1 cellular context compared by ENCODE assay signal in genomic region chr1:9655836-9656235, GRCh38.
A peak's percentile ranks its signal among the peaks of the same experiment; 100 is the strongest.
TF ChIP-seq lines count a peak whose summit lies in the region.

No MANE protein-coding gene starts in this region.

TF ChIP-seq in GM12878, 131 proteins besides CTCF, POLR2A, EP300 and RAD21 (continues in another document):
- TF ChIP-seq, protein P1, sequence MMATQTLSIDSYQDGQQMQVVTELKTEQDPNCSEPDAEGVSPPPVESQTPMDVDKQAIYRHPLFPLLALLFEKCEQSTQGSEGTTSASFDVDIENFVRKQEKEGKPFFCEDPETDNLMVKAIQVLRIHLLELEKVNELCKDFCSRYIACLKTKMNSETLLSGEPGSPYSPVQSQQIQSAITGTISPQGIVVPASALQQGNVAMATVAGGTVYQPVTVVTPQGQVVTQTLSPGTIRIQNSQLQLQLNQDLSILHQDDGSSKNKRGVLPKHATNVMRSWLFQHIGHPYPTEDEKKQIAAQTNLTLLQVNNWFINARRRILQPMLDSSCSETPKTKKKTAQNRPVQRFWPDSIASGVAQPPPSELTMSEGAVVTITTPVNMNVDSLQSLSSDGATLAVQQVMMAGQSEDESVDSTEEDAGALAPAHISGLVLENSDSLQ (IDR thresholded peaks at IDR 0.05): no peak
- TF ChIP-seq RB1 (IDR thresholded peaks at IDR 0.05; ENCODE audit: borderline replicate concordance) (no peak), SREBF1 (IDR thresholded peaks at IDR 0.05; ENCODE audit: low read length) (no peak), EED (IDR thresholded peaks at IDR 0.05; ENCODE audit: low read depth) (no peak), SP1 (IDR thresholded peaks at IDR 0.05; ENCODE audit: low read depth, low read length) (no peak), YY1 (IDR thresholded peaks at IDR 0.05; ENCODE audit: low read depth, low read length) (no peak), KAT2A (conservative IDR thresholded peaks at IDR 0.05; ENCODE audit: control insufficient read depth, low read depth, low read length) (no peak), NFIC (IDR thresholded peaks at IDR 0.05; ENCODE audit: low read depth, low read length) (no peak), ASH2L (IDR thresholded peaks at IDR 0.05; ENCODE audit: borderline replicate concordance, low read depth) (no peak), SIX5 (IDR thresholded peaks at IDR 0.05; ENCODE audit: low read depth, low read length, severe bottlenecking) (no peak), FOXK2 (IDR thresholded peaks at IDR 0.05) (no peak), TBL1XR1 (IDR thresholded peaks at IDR 0.05; ENCODE audit: low read depth, low read length) (no peak), EZH2 (IDR thresholded peaks at IDR 0.05; ENCODE audit: borderline replicate concordance, control insufficient read depth, low read depth, low read length) (no peak), NKRF (conservative IDR thresholded peaks at IDR 0.05) (no peak; the same call in 1 of the 2 replicates), RCOR1 (conservative IDR thresholded peaks at IDR 0.05; ENCODE audit: low read depth, low read length) (no peak), STAT1 (conservative IDR thresholded peaks at IDR 0.05) (no peak), TARDBP (IDR thresholded peaks at IDR 0.05; ENCODE audit: borderline replicate concordance) (no peak), ZNF274 (IDR thresholded peaks at IDR 0.05; ENCODE audit: insufficient read depth, insufficient read length) (no peak), RUNX3 (IDR thresholded peaks at IDR 0.05; ENCODE audit: low read length) (no peak), E4F1 (IDR thresholded peaks at IDR 0.05; ENCODE audit: borderline replicate concordance, partially characterized antibody) (no peak), BCLAF1 (IDR thresholded peaks at IDR 0.05) (no peak), PAX5 (IDR thresholded peaks at IDR 0.05; ENCODE audit: borderline replicate concordance, low read depth, low read length) (no peak; the same call in 1 of the 2 replicates), ZNF217 (IDR thresholded peaks at IDR 0.05) (0 out of 2 replicates have a peak, but pooled peaks have one; percentile 27), CBX5 (IDR thresholded peaks at IDR 0.05; ENCODE audit: low read depth) (no peak), MEF2A (IDR thresholded peaks at IDR 0.05; ENCODE audit: insufficient read depth, low read depth, low read length) (no peak), POLR2AphosphoS5 (IDR thresholded peaks at IDR 0.05; ENCODE audit: low read length) (no peak), DPF2 (IDR thresholded peaks at IDR 0.05) (no peak), SMC3 (IDR thresholded peaks at IDR 0.05; ENCODE audit: borderline replicate concordance, low read length) (no peak), CHD4 (IDR thresholded peaks at IDR 0.05) (0 out of 2 replicates have a peak, but pooled peaks have one; percentile 75), EGR1 (IDR thresholded peaks at IDR 0.05; ENCODE audit: borderline replicate concordance in 1 of 2, low read depth in 2 of 2, low read length in 2 of 2) (peak in 1 of 2 experiments; percentile 53; a peak in 1 of 3 replicates), BCL3 (IDR thresholded peaks at IDR 0.05; ENCODE audit: borderline replicate concordance, insufficient read depth, low read depth, low read length, poor library complexity, severe bottlenecking) (no peak), SRF (IDR thresholded peaks at IDR 0.05; ENCODE audit: low read depth in 2 of 2, low read length in 2 of 2) (no peak), MYB (IDR thresholded peaks at IDR 0.05; ENCODE audit: borderline replicate concordance, low read depth, low read length) (no peak), CHD1 (IDR thresholded peaks at IDR 0.05; ENCODE audit: low read depth, low read length) (peak; percentile 46; the same call in 1 of the 2 replicates), HDAC2 (IDR thresholded peaks at IDR 0.05) (no peak), CHD2 (IDR thresholded peaks at IDR 0.05; ENCODE audit: borderline replicate concordance, low read depth, low read length) (no peak), MEF2B (IDR thresholded peaks at IDR 0.05; ENCODE audit: partially characterized antibody, poor library complexity, severe bottlenecking) (no peak), TCF7 (IDR thresholded peaks at IDR 0.05; ENCODE audit: borderline replicate concordance) (no peak), BCL11A (IDR thresholded peaks at IDR 0.05; ENCODE audit: low read depth, low read length) (0 out of 2 replicates have a peak, but pooled peaks have one; percentile 4), ZBED1 (IDR thresholded peaks at IDR 0.05; ENCODE audit: borderline replicate concordance) (no peak), IKZF2 (IDR thresholded peaks at IDR 0.05) (peak in 1 of 2 experiments; percentile 37; a peak in 1 of 4 replicates)
- TF ChIP-seq, protein P2, sequence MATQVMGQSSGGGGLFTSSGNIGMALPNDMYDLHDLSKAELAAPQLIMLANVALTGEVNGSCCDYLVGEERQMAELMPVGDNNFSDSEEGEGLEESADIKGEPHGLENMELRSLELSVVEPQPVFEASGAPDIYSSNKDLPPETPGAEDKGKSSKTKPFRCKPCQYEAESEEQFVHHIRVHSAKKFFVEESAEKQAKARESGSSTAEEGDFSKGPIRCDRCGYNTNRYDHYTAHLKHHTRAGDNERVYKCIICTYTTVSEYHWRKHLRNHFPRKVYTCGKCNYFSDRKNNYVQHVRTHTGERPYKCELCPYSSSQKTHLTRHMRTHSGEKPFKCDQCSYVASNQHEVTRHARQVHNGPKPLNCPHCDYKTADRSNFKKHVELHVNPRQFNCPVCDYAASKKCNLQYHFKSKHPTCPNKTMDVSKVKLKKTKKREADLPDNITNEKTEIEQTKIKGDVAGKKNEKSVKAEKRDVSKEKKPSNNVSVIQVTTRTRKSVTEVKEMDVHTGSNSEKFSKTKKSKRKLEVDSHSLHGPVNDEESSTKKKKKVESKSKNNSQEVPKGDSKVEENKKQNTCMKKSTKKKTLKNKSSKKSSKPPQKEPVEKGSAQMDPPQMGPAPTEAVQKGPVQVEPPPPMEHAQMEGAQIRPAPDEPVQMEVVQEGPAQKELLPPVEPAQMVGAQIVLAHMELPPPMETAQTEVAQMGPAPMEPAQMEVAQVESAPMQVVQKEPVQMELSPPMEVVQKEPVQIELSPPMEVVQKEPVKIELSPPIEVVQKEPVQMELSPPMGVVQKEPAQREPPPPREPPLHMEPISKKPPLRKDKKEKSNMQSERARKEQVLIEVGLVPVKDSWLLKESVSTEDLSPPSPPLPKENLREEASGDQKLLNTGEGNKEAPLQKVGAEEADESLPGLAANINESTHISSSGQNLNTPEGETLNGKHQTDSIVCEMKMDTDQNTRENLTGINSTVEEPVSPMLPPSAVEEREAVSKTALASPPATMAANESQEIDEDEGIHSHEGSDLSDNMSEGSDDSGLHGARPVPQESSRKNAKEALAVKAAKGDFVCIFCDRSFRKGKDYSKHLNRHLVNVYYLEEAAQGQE (IDR thresholded peaks at IDR 0.05; ENCODE audit: low read depth, low read length): no peak
- TF ChIP-seq, protein P3, sequence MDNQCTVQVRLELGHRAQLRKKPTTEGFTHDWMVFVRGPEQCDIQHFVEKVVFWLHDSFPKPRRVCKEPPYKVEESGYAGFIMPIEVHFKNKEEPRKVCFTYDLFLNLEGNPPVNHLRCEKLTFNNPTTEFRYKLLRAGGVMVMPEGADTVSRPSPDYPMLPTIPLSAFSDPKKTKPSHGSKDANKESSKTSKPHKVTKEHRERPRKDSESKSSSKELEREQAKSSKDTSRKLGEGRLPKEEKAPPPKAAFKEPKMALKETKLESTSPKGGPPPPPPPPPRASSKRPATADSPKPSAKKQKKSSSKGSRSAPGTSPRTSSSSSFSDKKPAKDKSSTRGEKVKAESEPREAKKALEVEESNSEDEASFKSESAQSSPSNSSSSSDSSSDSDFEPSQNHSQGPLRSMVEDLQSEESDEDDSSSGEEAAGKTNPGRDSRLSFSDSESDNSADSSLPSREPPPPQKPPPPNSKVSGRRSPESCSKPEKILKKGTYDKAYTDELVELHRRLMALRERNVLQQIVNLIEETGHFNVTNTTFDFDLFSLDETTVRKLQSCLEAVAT (IDR thresholded peaks at IDR 0.05): no peak; the same call in 1 of the 2 replicates
- TF ChIP-seq, protein P4, sequence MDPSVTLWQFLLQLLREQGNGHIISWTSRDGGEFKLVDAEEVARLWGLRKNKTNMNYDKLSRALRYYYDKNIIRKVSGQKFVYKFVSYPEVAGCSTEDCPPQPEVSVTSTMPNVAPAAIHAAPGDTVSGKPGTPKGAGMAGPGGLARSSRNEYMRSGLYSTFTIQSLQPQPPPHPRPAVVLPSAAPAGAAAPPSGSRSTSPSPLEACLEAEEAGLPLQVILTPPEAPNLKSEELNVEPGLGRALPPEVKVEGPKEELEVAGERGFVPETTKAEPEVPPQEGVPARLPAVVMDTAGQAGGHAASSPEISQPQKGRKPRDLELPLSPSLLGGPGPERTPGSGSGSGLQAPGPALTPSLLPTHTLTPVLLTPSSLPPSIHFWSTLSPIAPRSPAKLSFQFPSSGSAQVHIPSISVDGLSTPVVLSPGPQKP (IDR thresholded peaks at IDR 0.05; ENCODE audit: low read depth, low read length): no peak
- TF ChIP-seq, protein P5, sequence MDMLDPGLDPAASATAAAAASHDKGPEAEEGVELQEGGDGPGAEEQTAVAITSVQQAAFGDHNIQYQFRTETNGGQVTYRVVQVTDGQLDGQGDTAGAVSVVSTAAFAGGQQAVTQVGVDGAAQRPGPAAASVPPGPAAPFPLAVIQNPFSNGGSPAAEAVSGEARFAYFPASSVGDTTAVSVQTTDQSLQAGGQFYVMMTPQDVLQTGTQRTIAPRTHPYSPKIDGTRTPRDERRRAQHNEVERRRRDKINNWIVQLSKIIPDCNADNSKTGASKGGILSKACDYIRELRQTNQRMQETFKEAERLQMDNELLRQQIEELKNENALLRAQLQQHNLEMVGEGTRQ (IDR thresholded peaks at IDR 0.05; ENCODE audit: borderline replicate concordance, low read depth, low read length): no peak
- TF ChIP-seq, protein P6, sequence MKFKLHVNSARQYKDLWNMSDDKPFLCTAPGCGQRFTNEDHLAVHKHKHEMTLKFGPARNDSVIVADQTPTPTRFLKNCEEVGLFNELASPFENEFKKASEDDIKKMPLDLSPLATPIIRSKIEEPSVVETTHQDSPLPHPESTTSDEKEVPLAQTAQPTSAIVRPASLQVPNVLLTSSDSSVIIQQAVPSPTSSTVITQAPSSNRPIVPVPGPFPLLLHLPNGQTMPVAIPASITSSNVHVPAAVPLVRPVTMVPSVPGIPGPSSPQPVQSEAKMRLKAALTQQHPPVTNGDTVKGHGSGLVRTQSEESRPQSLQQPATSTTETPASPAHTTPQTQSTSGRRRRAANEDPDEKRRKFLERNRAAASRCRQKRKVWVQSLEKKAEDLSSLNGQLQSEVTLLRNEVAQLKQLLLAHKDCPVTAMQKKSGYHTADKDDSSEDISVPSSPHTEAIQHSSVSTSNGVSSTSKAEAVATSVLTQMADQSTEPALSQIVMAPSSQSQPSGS (IDR thresholded peaks at IDR 0.05; ENCODE audit: low read length): no peak
